Comparison of ENCODE assay signal across 24 cellular contexts in genomic region chr1:183550915-183551314, GRCh38. TPM values are rescaled to one million over a fixed set of nuclear protein-coding genes. Genes with fewer than 3 reads are reported as not detected.
DNase-seq lines count a peak whose midpoint lies in the region; ATAC-seq and TF ChIP-seq lines count a peak whose summit lies in the region.
"Had no signal": no experiment of that assay in that cellular context is flagged by ENCODE, and none has a peak within 500 bp of the region (broad histone marks: within the 10 kb centered on the region; RNA-seq: fewer than 3 reads in every experiment).

No MANE protein-coding gene starts in this region.

- H3K9me3 Mint-ChIP-seq in stimulated activated naive CD8-positive, alpha-beta T cell treated with anti-CD3 and anti-CD28 coated beads, Interleukin-15, Interleukin-2, amounts not matched to agents 100 ng/mL and 50 ng/mL, for 24 hours: no peaks in the 10 kb centered on the region
- H3K9me3 Mint-ChIP-seq in effector memory CD8-positive, alpha-beta T cell: no peaks in the 10 kb centered on the region
- H3K9me3 Mint-ChIP-seq: activated T-helper 17 cell treated with anti-CD3 and anti-CD28 coated beads, Interleukin-2, amount 50 U/mL, for 72 hours; stimulated activated naive CD8-positive, alpha-beta T cell treated with anti-CD3 and anti-CD28 coated beads, Interleukin-15, amount 100 ng/mL, for 72 hours; type B pancreatic cell; WTC11 had no signal

- intact Hi-C loops in right lobe of liver (cut with DNase I): no loop called here

- H3K27me3 Mint-ChIP-seq in stimulated activated naive CD8-positive, alpha-beta T cell treated with anti-CD3 and anti-CD28 coated beads, Interleukin-15, Interleukin-2, amounts not matched to agents 100 ng/mL and 50 ng/mL, for 24 hours: no peaks in the 10 kb centered on the region
- no peaks in the 10 kb centered on the region for H3K27me3 Mint-ChIP-seq in effector memory CD8-positive, alpha-beta T cell
- H3K27me3 Mint-ChIP-seq: activated T-helper 17 cell treated with anti-CD3 and anti-CD28 coated beads, Interleukin-2, amount 50 U/mL, for 72 hours; stimulated activated naive CD8-positive, alpha-beta T cell treated with anti-CD3 and anti-CD28 coated beads, Interleukin-15, amount 100 ng/mL, for 72 hours; type B pancreatic cell had no signal

- H3K36me3 ChIP-seq in right lobe of liver: peaks cover 0 to 60% (median 32%) of the 10 kb centered on the region in 4 donors
- H3K36me3 ChIP-seq: breast epithelium had no signal

- no peak overlapping the region for H3K4me3 Mint-ChIP-seq in stimulated activated naive CD8-positive, alpha-beta T cell treated with anti-CD3 and anti-CD28 coated beads, Interleukin-15, Interleukin-2, amounts not matched to agents 100 ng/mL and 50 ng/mL, for 24 hours
- H3K4me3 Mint-ChIP-seq in effector memory CD8-positive, alpha-beta T cell: no peak overlapping the region
- H3K4me3 Mint-ChIP-seq: activated T-helper 17 cell treated with anti-CD3 and anti-CD28 coated beads, Interleukin-2, amount 50 U/mL, for 72 hours; stimulated activated naive CD8-positive, alpha-beta T cell treated with anti-CD3 and anti-CD28 coated beads, Interleukin-15, amount 100 ng/mL, for 72 hours; type B pancreatic cell; WTC11 had no signal

- H3K4me1 ChIP-seq in right lobe of liver: no peaks in the 10 kb centered on the region
- H3K4me1 ChIP-seq: breast epithelium, Caco-2 had no signal

- peaks cover 3% of the 10 kb centered on the region for H3K4me1 Mint-ChIP-seq in stimulated activated naive CD8-positive, alpha-beta T cell treated with anti-CD3 and anti-CD28 coated beads, Interleukin-15, Interleukin-2, amounts not matched to agents 100 ng/mL and 50 ng/mL, for 24 hours (ENCODE audit: low read depth)
- H3K4me1 Mint-ChIP-seq in effector memory CD8-positive, alpha-beta T cell (ENCODE audit: low read depth in 2 of 2): no peaks in the 10 kb centered on the region
- H3K4me1 Mint-ChIP-seq: activated T-helper 17 cell treated with anti-CD3 and anti-CD28 coated beads, Interleukin-2, amount 50 U/mL, for 72 hours; stimulated activated naive CD8-positive, alpha-beta T cell treated with anti-CD3 and anti-CD28 coated beads, Interleukin-15, amount 100 ng/mL, for 72 hours had no signal

- no peak for ATAC-seq in stimulated activated naive CD8-positive, alpha-beta T cell treated with anti-CD3 and anti-CD28 coated beads, Interleukin-15, Interleukin-2, amounts not matched to agents 100 U/mL and 50 U/mL, for 24 hours
- ATAC-seq in effector memory CD8-positive, alpha-beta T cell (replicated peaks): no peak
- no peak for ATAC-seq in right lobe of liver
- ATAC-seq: activated T-helper 17 cell treated with anti-CD3 and anti-CD28 coated beads, Interleukin-2, amount 50 U/mL, for 72 hours; stimulated activated naive CD8-positive, alpha-beta T cell treated with anti-CD3 and anti-CD28 coated beads, Interleukin-15, amount 100 ng/mL, for 72 hours; WTC11 had no signal

- H3K9me3 ChIP-seq in right lobe of liver: no peaks in the 10 kb centered on the region
- H3K9me3 ChIP-seq: breast epithelium, Caco-2 had no signal

- H3K36me3 Mint-ChIP-seq in stimulated activated naive CD8-positive, alpha-beta T cell treated with anti-CD3 and anti-CD28 coated beads, Interleukin-15, Interleukin-2, amounts not matched to agents 100 ng/mL and 50 ng/mL, for 24 hours (ENCODE audit: low read depth): peaks cover 78% of the 10 kb centered on the region
- H3K36me3 Mint-ChIP-seq in effector memory CD8-positive, alpha-beta T cell (ENCODE audit: insufficient read depth): peaks cover 57% of the 10 kb centered on the region

- peak overlapping the region; percentile 43 for H3K27ac Mint-ChIP-seq in stimulated activated naive CD8-positive, alpha-beta T cell treated with anti-CD3 and anti-CD28 coated beads, Interleukin-15, Interleukin-2, amounts not matched to agents 100 ng/mL and 50 ng/mL, for 24 hours
- H3K27ac Mint-ChIP-seq in effector memory CD8-positive, alpha-beta T cell: peak overlapping the region; percentile 29 to 71
- H3K27ac Mint-ChIP-seq: activated T-helper 17 cell treated with anti-CD3 and anti-CD28 coated beads, Interleukin-2, amount 50 U/mL, for 72 hours; type B pancreatic cell; WTC11 had no signal

- no peak overlapping the region for H3K27ac ChIP-seq in right lobe of liver
- H3K27ac ChIP-seq: breast epithelium had no signal

- no peaks in the 10 kb centered on the region for H3K27me3 ChIP-seq in right lobe of liver
- H3K27me3 ChIP-seq: breast epithelium had no signal

- 50% methylated on average over 3 of the region's 3 CpGs for WGBS in right lobe of liver (ENCODE audit: insufficient coverage, low coverage, low lambda C conversion rate, missing lambda C conversion rate)

- no peak for TF ChIP-seq POLR2A in right lobe of liver (IDR thresholded peaks at IDR 0.05)

- no peak for TF ChIP-seq CTCF in right lobe of liver (IDR thresholded peaks at IDR 0.05)

- no peak overlapping the region for H3K4me3 ChIP-seq in right lobe of liver
- H3K4me3 ChIP-seq: breast epithelium had no signal

- DNase-seq in NCI-H2171 treated with DMSO at 0.1 percent for 48 hours (lab: John Stamatoyannopoulos, UW) (peak; percentile 20), NCI-H2171 (lab: John Stamatoyannopoulos, UW) (no peak), HT-29 (ENCODE audit: low spot score) (no peak), right lobe of liver (no peak)
- no peak for DNase-seq in stimulated activated naive CD8-positive, alpha-beta T cell treated with anti-CD3 and anti-CD28 coated beads, Interleukin-15, Interleukin-2, amounts not matched to agents 100 U/mL and 50 U/mL, for 24 hours
- DNase-seq in effector memory CD8-positive, alpha-beta T cell: no peak
- no peak for DNase-seq in activated CD8-positive, alpha-beta memory T cell treated with anti-CD3 and anti-CD28 coated beads, Interleukin-2, amount 50 U/mL, for 4 hours
- DNase-seq: Caco-2; EL; head of caudate nucleus; NCI-H1092 treated with DMSO at 0.1 percent for 48 hours; NCI-H2029 treated with DMSO at 0.1 percent for 48 hours; NCI-H510A; nucleus accumbens; RPMI8226; stimulated activated CD4-positive, alpha-beta T cell treated with anti-CD3 and anti-CD28 coated beads, Interleukin-2, amount 100 ng/mL, for 48 hours; stimulated activated naive CD8-positive, alpha-beta T cell treated with anti-CD3 and anti-CD28 coated beads, Interleukin-15, amount 100 ng/mL, for 72 hours; T1000 had no signal

RNA-seq across cellular contexts. Expression of gene NCF2, which starts 39.3 kb away (rescaled TPM):
- 0.34 and 1.6 TPM in 2 replicates for total RNA-seq in HT-29 (2014; rRNA removed; shearing (Covaris generic))
- total RNA-seq in right lobe of liver: 10 to 100 TPM in 3 of 6 experiments, 1 to 10 TPM in 3; 3.0 to 11.4 (median 7.9) TPM
- total RNA-seq: Caco-2, endothelial cell of umbilical vein had no signal
